Comparison of ENCODE assay signal across 13 cellular contexts in genomic region chr13:52615817-52616216, GRCh38. TPM values are rescaled to one million over a fixed set of nuclear protein-coding genes. Genes with fewer than 3 reads are reported as not detected.
DNase-seq lines count a peak whose midpoint lies in the region; ATAC-seq, FAIRE-seq and TF ChIP-seq lines count a peak whose summit lies in the region.
"Had no signal": no experiment of that assay in that cellular context is flagged by ENCODE, and none has a peak within 500 bp of the region (broad histone marks: within the 10 kb centered on the region; RNA-seq: fewer than 3 reads in every experiment).

No MANE protein-coding gene starts in this region.

- ATAC-seq in GM12878, result peak; percentile 51
- ATAC-seq in GM21737 (IDR thresholded peaks at IDR 0.05; ENCODE audit: unreplicated experiment), result no peak
- ATAC-seq: body of pancreas had no signal

- TF ChIP-seq EP300 in GM12878 (IDR thresholded peaks at IDR 0.05; ENCODE audit: borderline replicate concordance in 1 of 2, control insufficient read depth in 1 of 2, low read depth in 2 of 2, low read length in 2 of 2), result no peak

- no peaks in the 10 kb centered on the region for H4K20me1 ChIP-seq in GM12878 (ENCODE audit: control insufficient read depth, insufficient read depth)

- no peak overlapping the region for H3K4me3 ChIP-seq in GM12878
- H3K4me3 ChIP-seq: body of pancreas had no signal

- H3K36me3 Mint-ChIP-seq in type B pancreatic cell, result no peaks in the 10 kb centered on the region

- H3K4me1 Mint-ChIP-seq in type B pancreatic cell (ENCODE audit: unreplicated experiment), result peaks cover 17% of the 10 kb centered on the region

- no peak for TF ChIP-seq POLR2A in GM12878 (IDR thresholded peaks at IDR 0.05; ENCODE audit: low read depth, low read length)

- no peak overlapping the region for H3K9ac ChIP-seq in GM12878 (ENCODE audit: control insufficient read depth, insufficient read depth, low read length)

- H2AFZ ChIP-seq in GM12878 (ENCODE audit: control insufficient read depth, low read depth, low read length), result peak overlapping the region; percentile 57

- no peak overlapping the region; the same call in 1 of the 2 replicates for H3K4me2 ChIP-seq in GM12878 (ENCODE audit: control insufficient read depth, insufficient read depth)

- intact Hi-C loops in GM12878 (cut with micrococcal nuclease; ENCODE audit: unreplicated experiment), result loop anchor here (2.0 kb wide), 1 partner anchor 193 kb away; no protein-coding TSS in a partner anchor

- H3K9me3 Mint-ChIP-seq in type B pancreatic cell, result no peaks in the 10 kb centered on the region

- no peaks in the 10 kb centered on the region for H3K27me3 Mint-ChIP-seq in type B pancreatic cell

- in situ Hi-C loops in GM12878 (cut with MboI), result loop anchor here (10.0 kb wide), 1 partner anchor 349 kb away; no protein-coding TSS in a partner anchor

- H3K4me1 ChIP-seq in GM12878 (ENCODE audit: control insufficient read depth, insufficient read depth, low read length), result peaks cover 6% of the 10 kb centered on the region; the same call in 1 of the 2 replicates

- peak overlapping the region; percentile 65 for H3K4me3 Mint-ChIP-seq in type B pancreatic cell

- peaks cover 8% of the 10 kb centered on the region for H3K79me2 ChIP-seq in GM12878 (ENCODE audit: control insufficient read depth, insufficient read depth, low read length)

- RAD21 ChIA-PET in GM12878 (lab: Charles Lee; ENCODE audit: unreplicated experiment), result interaction anchor here (1.4 to 2.9 kb wide), 6 partner anchors 37 to 196 kb away, joined by 4 to 30 read pairs (median 10); partner anchors contain the start of gene SUGT1

- WGBS in GM12878 (ENCODE audit: insufficient coverage, insufficient replicate concordance, low lambda C conversion rate, missing lambda C conversion rate), result 76% methylated on average over 5 of the region's 5 CpGs

- no peaks in the 10 kb centered on the region for H3K9me3 ChIP-seq in GM12878 (replicated peaks; ENCODE audit: control insufficient read depth, insufficient read depth, low read length)
- H3K9me3 ChIP-seq: body of pancreas, esophagus squamous epithelium, Peyer's patch had no signal

- no peak for FAIRE-seq in GM12878 (lab: Jason Lieb, UNC)
- FAIRE-seq: keratinocyte had no signal

- no peak overlapping the region for H3K27ac Mint-ChIP-seq in type B pancreatic cell

- BruUV-seq in GM12878 (replicated peaks; lab: Mats Ljungman, UMichigan), result no TSS peak

- H3K27ac ChIP-seq in GM12878 (ENCODE audit: control insufficient read depth, insufficient read depth), result no peak overlapping the region
- H3K27ac ChIP-seq: body of pancreas had no signal

- H3K36me3 ChIP-seq in GM12878 (ENCODE audit: control insufficient read depth in 2 of 2, insufficient read depth in 2 of 2, low read length in 1 of 2), result no peaks in the 10 kb centered on the region
- H3K36me3 ChIP-seq: Peyer's patch had no signal

- no peak for TF ChIP-seq RAD21 in GM12878 (IDR thresholded peaks at IDR 0.05; ENCODE audit: insufficient read depth, low read depth, low read length)

- TF ChIP-seq CTCF in GM12878 (IDR thresholded peaks at IDR 0.05 in 2 of 3, conservative IDR thresholded peaks at IDR 0.05 in 1 of 3; ENCODE audit: control insufficient read depth in 2 of 3, extremely low read depth in 1 of 3, insufficient read depth in 1 of 3, low read depth in 3 of 3, low read length in 3 of 3) (0 out of 6 replicates have a peak, but pooled peaks of 1 of the 3 experiments have one; percentile 4), type B pancreatic cell (conservative IDR thresholded peaks at IDR 0.05) (no peak)

- CTCF ChIA-PET in GM12878 (lab: Yijun Ruan, JAX), result interaction anchor here (1.6 to 2.5 kb wide), 4 partner anchors 37 to 353 kb away, joined by 3 to 33 read pairs (median 8); partner anchors contain the start of gene SUGT1

- POLR2A ChIA-PET in GM12878 (lab: Charles Lee), result interaction anchor here (3.1 kb wide), 1 partner anchor 37 kb away, joined by 19 read pairs; the partner anchor contains the start of gene SUGT1

- SMC1A ChIA-PET in GM12878 (lab: Charles Lee; ENCODE audit: uncharacterized antibody, unreplicated experiment), result interaction anchor here (1.2 to 3.5 kb wide), 7 partner anchors 15 to 352 kb away, joined by 3 to 28 read pairs (median 6); partner anchors contain the start of gene SUGT1

- DNase-seq in stimulated activated CD4-positive, alpha-beta T cell treated with anti-CD3 and anti-CD28 coated beads, Interleukin-15, amount 100 ng/mL, for 24 hours, result peak; percentile 7
- no peak for DNase-seq in stimulated activated CD4-positive, alpha-beta T cell treated with anti-CD3 and anti-CD28 coated beads, Interleukin-2, amount 100 ng/mL, for 48 hours
- peak; percentile 50 for DNase-seq in MV-4-11 (lab: John Stamatoyannopoulos, UW)
- DNase-seq in GM12878 (ENCODE audit: low read depth, low spot score), result no peak
- no peak for DNase-seq in type B pancreatic cell (ENCODE audit: extremely low spot score, unreplicated experiment)
- no peak for DNase-seq in NCI-H187 treated with DMSO at 0.1 percent for 48 hours (lab: John Stamatoyannopoulos, UW)
- DNase-seq in NCI-H1436 treated with DMSO at 0.1 percent for 48 hours (lab: John Stamatoyannopoulos, UW), result no peak
- DNase-seq: body of pancreas, esophagus squamous epithelium, NCI-H2029 treated with DMSO at 0.1 percent for 48 hours, Peyer's patch had no signal

- H3K27me3 ChIP-seq in GM12878 (replicated peaks in 1 of 2; ENCODE audit: control insufficient read depth in 2 of 2, insufficient read depth in 2 of 2, low read length in 1 of 2), result no peaks in the 10 kb centered on the region
- H3K27me3 ChIP-seq: body of pancreas, esophagus squamous epithelium, Peyer's patch had no signal

TF ChIP-seq in GM12878, 131 proteins besides CTCF, POLR2A, EP300 and RAD21 (continues in another document):
- TF ChIP-seq CHD2 (IDR thresholded peaks at IDR 0.05; ENCODE audit: borderline replicate concordance, low read depth, low read length) (no peak), FOXK2 (IDR thresholded peaks at IDR 0.05) (no peak), TBL1XR1 (IDR thresholded peaks at IDR 0.05; ENCODE audit: low read depth, low read length) (no peak), USF2 (IDR thresholded peaks at IDR 0.05; ENCODE audit: borderline replicate concordance, low read depth, low read length) (peak; percentile 39; the same call in 1 of the 2 replicates), YBX1 (IDR thresholded peaks at IDR 0.05) (no peak), SIN3A (IDR thresholded peaks at IDR 0.05; ENCODE audit: low read depth, low read length) (no peak), PKNOX1 (IDR thresholded peaks at IDR 0.05) (no peak)

RNA-seq across cellular contexts. Expression of gene HNRNPA1L2, which starts 26.4 kb away (rescaled TPM):
- 8.8 and 9.5 TPM in 2 replicates for total RNA-seq in GM12878 (2013; cell fraction: nucleolus; rRNA removed)
- total RNA-seq in GM12878 (2014; rRNA removed), result 3.3 and 4.0 TPM in 2 replicates
- 6.0 and 6.1 TPM in 2 replicates for total RNA-seq in GM12878 (2014; rRNA removed; fragmentation: Illumina TruSeq; extraction: Trizol)
- total RNA-seq in GM12878 (2021), result 6.2 and 6.9 TPM in 2 replicates
- 12.0 TPM for polyA plus RNA-seq in GM12878 (2011; ENCODE audit: low read depth)
- polyA plus RNA-seq in GM12878 (2011; rRNA removed), result 10.5 and 13.3 TPM in 2 replicates
- 4.5 and 4.6 TPM in 2 replicates for polyA plus RNA-seq in GM12878 (2011; cell fraction: cytosol; rRNA removed)
- 11.5 and 11.6 TPM in 2 replicates for polyA plus RNA-seq in GM12878 (2011; cell fraction: nucleus; rRNA removed)
- 11.6 and 17.3 TPM in 2 replicates for polyA plus RNA-seq in GM12878 (2012)
- polyA plus RNA-seq in GM12878 (2014; fragmentation: Illumina TruSeq; extraction: Trizol), result 12.0 and 18.5 TPM in 2 replicates
- 1 to 10 TPM; 5.8 to 8.0 TPM for polyA plus RNA-seq in GM12878 (2014; fragmentation: Nextera tagmentation; extraction: Ambion mirVana)
- 7.5 and 9.0 TPM in 2 replicates for polyA plus RNA-seq in GM12878 (2014; rRNA removed)
- 10 to 100 TPM in 1 of 2 experiments, 1 to 10 TPM in 1; 8.3 to 10.2 TPM for polyA plus RNA-seq in GM12878 (2016; fragmentation: Nextera tagmentation; extraction: Ambion mirVana)
- polyA minus RNA-seq in GM12878 (2011; rRNA and poly(A)+ RNA removed), result 4.3 and 7.5 TPM in 2 replicates
- polyA minus RNA-seq in GM12878 (2011; cell fraction: cytosol; rRNA and poly(A)+ RNA removed), result 1.1 and 1.2 TPM in 2 replicates
- 2.9 and 5.5 TPM in 2 replicates for polyA minus RNA-seq in GM12878 (2011; cell fraction: nucleus; rRNA and poly(A)+ RNA removed)
- 4.9 and 11.6 TPM in 2 replicates for total RNA-seq in type B pancreatic cell (ENCODE audit: low replicate concordance)

RNA-seq across cellular contexts. Expression of gene SUGT1, which starts 36.8 kb away (rescaled TPM):
- total RNA-seq in GM12878 (2013; cell fraction: nucleolus; rRNA removed), result 54.3 and 55.7 TPM in 2 replicates
- total RNA-seq in GM12878 (2014; rRNA removed) (46.7 and 48.0 TPM in 2 replicates), GM12878 (2014; rRNA removed; fragmentation: Illumina TruSeq; extraction: Trizol) (73.7 and 77.5 TPM in 2 replicates), GM12878 (2021) (60.8 and 65.6 TPM in 2 replicates), type B pancreatic cell (ENCODE audit: low replicate concordance) (45.9 and 56.8 TPM in 2 replicates)
- polyA plus RNA-seq in GM12878 (2011; ENCODE audit: low read depth), result 24.4 TPM
- polyA plus RNA-seq in GM12878 (2011; rRNA removed) (72.6 and 117 TPM in 2 replicates), GM12878 (2014; fragmentation: Illumina TruSeq; extraction: Trizol) (77.0 and 85.5 TPM in 2 replicates), GM12878 (2014; fragmentation: Nextera tagmentation; extraction: Ambion mirVana) (10 to 100 TPM; 82.5 to 85.6 TPM), GM12878 (2014; rRNA removed) (55.3 and 60.6 TPM in 2 replicates), GM12878 (2016; fragmentation: Nextera tagmentation; extraction: Ambion mirVana) (100 to 1,000 TPM; 119 to 122 TPM)
- 24.2 and 27.9 TPM in 2 replicates for polyA plus RNA-seq in GM12878 (2011; cell fraction: cytosol; rRNA removed)
- 19.8 and 29.8 TPM in 2 replicates for polyA plus RNA-seq in GM12878 (2011; cell fraction: nucleus; rRNA removed)
- 43.0 and 50.6 TPM in 2 replicates for polyA plus RNA-seq in GM12878 (2012)
- 22.3 and 23.6 TPM in 2 replicates for polyA minus RNA-seq in GM12878 (2011; rRNA and poly(A)+ RNA removed)
- 12.2 and 12.8 TPM in 2 replicates for polyA minus RNA-seq in GM12878 (2011; cell fraction: cytosol; rRNA and poly(A)+ RNA removed)
- polyA minus RNA-seq in GM12878 (2011; cell fraction: nucleus; rRNA and poly(A)+ RNA removed), result 21.8 and 35.0 TPM in 2 replicates

Comparison
In these comparisons a context has a peak if more than half of its experiments do, and no peak if none do; other contexts are left out.
1. DNase-seq: peak in stimulated activated CD4-positive, alpha-beta T cell treated with anti-CD3 and anti-CD28 coated beads, Interleukin-15, amount 100 ng/mL, for 24 hours (single experiment) and MV-4-11 (single experiment); none in stimulated activated CD4-positive, alpha-beta T cell treated with anti-CD3 and anti-CD28 coated beads, Interleukin-2, amount 100 ng/mL, for 48 hours (0 of 2), GM12878 (single experiment), type B pancreatic cell (single experiment), NCI-H187 treated with DMSO at 0.1 percent for 48 hours (single experiment) and NCI-H1436 treated with DMSO at 0.1 percent for 48 hours (single experiment).